In genomic region chr7:118179191-118179590, GRCh38 we compare ENCODE assay signal across 35 cellular contexts. TPM values are rescaled to one million over a fixed set of nuclear protein-coding genes. Genes with fewer than 3 reads are reported as not detected.
"Had no signal": no experiment of that assay in that cellular context is flagged by ENCODE, and none has a peak within 500 bp of the region (broad histone marks: within the 10 kb centered on the region; RNA-seq: fewer than 3 reads in every experiment).

No MANE protein-coding gene starts in this region.

- H3K9ac ChIP-seq: KMS-11 had no signal

- H3K4me2 ChIP-seq: KMS-11, PC-9 had no signal

- H3K27ac ChIP-seq: brain microvascular endothelial cell, KMS-11, PC-9, RWPE1, WERI-Rb-1 had no signal

- H3K4me3 ChIP-seq: PC-9 had no signal

- H2AFZ ChIP-seq: PC-9 had no signal

- H3K36me3 ChIP-seq: brain microvascular endothelial cell had no signal

- ATAC-seq: activated CD8-positive, alpha-beta memory T cell treated with anti-CD3 and anti-CD28 coated beads, Interleukin-2, amount 10 ng/mL, durations not matched to agents 7 days and 5 days; Right ventricle myocardium inferior; SK-N-SH treated with all-trans-retinoic acid at 6 μM for 48 hours had no signal

- DNase-seq: activated CD4-positive, alpha-beta memory T cell treated with anti-CD3 and anti-CD28 coated beads, Interleukin-2, amount 10 ng/mL, durations not matched to agents 7 days and 5 days; activated CD4-positive, alpha-beta T cell treated with anti-CD3 and anti-CD28 coated beads for 1 hour; activated CD4-positive, alpha-beta T cell treated with anti-CD3 and anti-CD28 coated beads for 48 hours; activated CD4-positive, CD25-positive, alpha-beta regulatory T cell; activated CD8-positive, alpha-beta memory T cell treated with anti-CD3 and anti-CD28 coated beads for 24 hours; activated CD8-positive, alpha-beta memory T cell treated with anti-CD3 and anti-CD28 coated beads, Interleukin-2, amount 10 ng/mL, durations not matched to agents 7 days and 5 days; activated CD8-positive, alpha-beta memory T cell treated with anti-CD3 and anti-CD28 coated beads, Interleukin-2, amount 50 U/mL, for 48 hours; activated effector memory CD4-positive, alpha-beta T cell treated with Interleukin-2 at 50 U/mL for 16 hours; activated naive CD4-positive, alpha-beta T cell treated with anti-CD3 and anti-CD28 coated beads, Interleukin-2, amount 10 ng/mL, durations not matched to agents 7 days and 5 days; activated naive CD8-positive, alpha-beta T cell treated with anti-CD3 and anti-CD28 coated beads for 36 hours; activated T-cell treated with anti-CD3 and anti-CD28 coated beads, Interleukin-2, amount 50 U/mL, for 48 hours; amniotic stem cell; aorta; brain microvascular endothelial cell; central memory CD4-positive, alpha-beta T cell; NCI-H1105; NCI-H1417 treated with DMSO at 0.1 percent for 48 hours; NCI-H1694; NCI-H1930; NCI-H2081 treated with DMSO at 0.1 percent for 48 hours; NCI-H510A; NCI-H526; NCI-H748 treated with DMSO at 0.1 percent for 48 hours; NK-92 treated with Interleukin-12 subunit alpha and Interleukin-12 subunit beta, amount 100 ng/mL, for 24 hours; PC-9; SIG-M5; SW 1271; T-helper 1 cell; T-helper 2 cell; T-helper 9 cell; WERI-Rb-1 had no signal

- H3K27me3 ChIP-seq: brain microvascular endothelial cell had no signal

RNA-seq across cellular contexts. Expression of gene ANKRD7, which starts 45.3 kb away (rescaled TPM):
- total RNA-seq: activated CD4-positive, alpha-beta memory T cell treated with anti-CD3 and anti-CD28 coated beads, Interleukin-2, amount 10 ng/mL, durations not matched to agents 7 days and 5 days had no signal
